15 cellular contexts compared by ENCODE assay signal in genomic region chr12:103462675-103463074, GRCh38. TPM values are rescaled to one million over a fixed set of nuclear protein-coding genes. Genes with fewer than 3 reads are reported as not detected.
A peak's percentile ranks its signal among the peaks of the same experiment; 100 is the strongest.
DNase-seq lines count a peak whose midpoint lies in the region; ATAC-seq, FAIRE-seq and TF ChIP-seq lines count a peak whose summit lies in the region.
"Had no signal": no experiment of that assay in that cellular context is flagged by ENCODE, and none has a peak within 500 bp of the region (broad histone marks: within the 10 kb centered on the region; RNA-seq: fewer than 3 reads in every experiment).

No MANE protein-coding gene starts in this region.

- no peak for DNase-seq in stimulated activated naive CD8-positive, alpha-beta T cell treated with anti-CD3 and anti-CD28 coated beads, Interleukin-15, Interleukin-2, amounts not matched to agents 100 U/mL and 50 U/mL, for 24 hours
- no peak for DNase-seq in stimulated activated naive CD8-positive, alpha-beta T cell treated with anti-CD3 and anti-CD28 coated beads, Interleukin-15, amount 100 ng/mL, for 72 hours
- DNase-seq in H54 (ENCODE audit: insufficient read length, low spot score) (no peak), kidney tubule cell (ENCODE audit: low spot score) (no peak)
- no peak for DNase-seq in effector CD8-positive, alpha-beta T cell (lab: John Stamatoyannopoulos, UW)
- DNase-seq: activated CD4-positive, alpha-beta T cell treated with anti-CD3 and anti-CD28 coated beads, Interleukin-2, amount 50 U/mL, for 4 hours; dermis blood vessel endothelial cell; DMS153; foreskin fibroblast; NCI-H1930 had no signal

- peaks cover 6 to 25% of the 10 kb centered on the region in 2 donors for H3K9me3 Mint-ChIP-seq in stimulated activated naive CD8-positive, alpha-beta T cell treated with anti-CD3 and anti-CD28 coated beads, Interleukin-15, amount 100 ng/mL, for 72 hours
- no peaks in the 10 kb centered on the region for H3K9me3 Mint-ChIP-seq in activated T-helper 17 cell treated with anti-CD3 and anti-CD28 coated beads, Interleukin-2, amount 50 U/mL, for 72 hours

- H3K4me3 Mint-ChIP-seq in stimulated activated naive CD8-positive, alpha-beta T cell treated with anti-CD3 and anti-CD28 coated beads, Interleukin-15, amount 100 ng/mL, for 72 hours: no peak overlapping the region
- no peak overlapping the region for H3K4me3 Mint-ChIP-seq in activated T-helper 17 cell treated with anti-CD3 and anti-CD28 coated beads, Interleukin-2, amount 50 U/mL, for 72 hours
- H3K4me3 Mint-ChIP-seq: activated naive CD8-positive, alpha-beta T cell; neural progenitor cell had no signal

- peaks cover 13% of the 10 kb centered on the region for H3K4me1 Mint-ChIP-seq in stimulated activated naive CD8-positive, alpha-beta T cell treated with anti-CD3 and anti-CD28 coated beads, Interleukin-15, amount 100 ng/mL, for 72 hours
- no peaks in the 10 kb centered on the region for H3K4me1 Mint-ChIP-seq in activated T-helper 17 cell treated with anti-CD3 and anti-CD28 coated beads, Interleukin-2, amount 50 U/mL, for 72 hours

- FAIRE-seq in H54 (lab: Jason Lieb, UNC): no peak

- no peak overlapping the region for H3K27ac Mint-ChIP-seq in stimulated activated naive CD8-positive, alpha-beta T cell treated with anti-CD3 and anti-CD28 coated beads, Interleukin-15, amount 100 ng/mL, for 72 hours
- no peak overlapping the region for H3K27ac Mint-ChIP-seq in activated T-helper 17 cell treated with anti-CD3 and anti-CD28 coated beads, Interleukin-2, amount 50 U/mL, for 72 hours
- H3K27ac Mint-ChIP-seq: activated naive CD8-positive, alpha-beta T cell; neural progenitor cell had no signal

- no peaks in the 10 kb centered on the region for H3K27me3 Mint-ChIP-seq in stimulated activated naive CD8-positive, alpha-beta T cell treated with anti-CD3 and anti-CD28 coated beads, Interleukin-15, amount 100 ng/mL, for 72 hours
- H3K27me3 Mint-ChIP-seq in activated T-helper 17 cell treated with anti-CD3 and anti-CD28 coated beads, Interleukin-2, amount 50 U/mL, for 72 hours: no peaks in the 10 kb centered on the region
- H3K27me3 Mint-ChIP-seq: activated naive CD8-positive, alpha-beta T cell had no signal

- TF ChIP-seq POLR2A in H54 (IDR thresholded peaks at IDR 0.05; ENCODE audit: low read depth, low read length): no peak

- ATAC-seq in stimulated activated naive CD8-positive, alpha-beta T cell treated with anti-CD3 and anti-CD28 coated beads, Interleukin-15, Interleukin-2, amounts not matched to agents 100 U/mL and 50 U/mL, for 24 hours: peak; percentile 36
- no peak for ATAC-seq in stimulated activated naive CD8-positive, alpha-beta T cell treated with anti-CD3 and anti-CD28 coated beads, Interleukin-15, amount 100 ng/mL, for 72 hours
- ATAC-seq in GM21723 (IDR thresholded peaks at IDR 0.05; ENCODE audit: unreplicated experiment) (peak; percentile 96), HG03108 (IDR thresholded peaks at IDR 0.05; ENCODE audit: unreplicated experiment) (peak; percentile 99)
- no peak for ATAC-seq in activated T-helper 17 cell treated with anti-CD3 and anti-CD28 coated beads, Interleukin-2, amount 50 U/mL, for 72 hours (replicated peaks)

- no peaks in the 10 kb centered on the region for H3K36me3 Mint-ChIP-seq in activated T-helper 17 cell treated with anti-CD3 and anti-CD28 coated beads, Interleukin-2, amount 50 U/mL, for 72 hours (ENCODE audit: low read depth)

RNA-seq across cellular contexts. Expression of gene C12orf42, which starts 33.1 kb away (rescaled TPM):
- total RNA-seq in activated T-helper 17 cell treated with anti-CD3 and anti-CD28 coated beads, Interleukin-2, amount 50 U/mL, for 72 hours: not detected
- total RNA-seq: dermis blood vessel endothelial cell had no signal

Comparison
In these comparisons a context has a peak if more than half of its experiments do, and no peak if none do; other contexts are left out.
1. ATAC-seq: peak in stimulated activated naive CD8-positive, alpha-beta T cell treated with anti-CD3 and anti-CD28 coated beads, Interleukin-15, Interleukin-2, amounts not matched to agents 100 U/mL and 50 U/mL, for 24 hours (single experiment), GM21723 (single experiment) and HG03108 (single experiment); none in stimulated activated naive CD8-positive, alpha-beta T cell treated with anti-CD3 and anti-CD28 coated beads, Interleukin-15, amount 100 ng/mL, for 72 hours (single experiment) and activated T-helper 17 cell treated with anti-CD3 and anti-CD28 coated beads, Interleukin-2, amount 50 U/mL, for 72 hours (single experiment).